ENCODE assay signal across 23 cellular contexts in the genomic region with DNA sequence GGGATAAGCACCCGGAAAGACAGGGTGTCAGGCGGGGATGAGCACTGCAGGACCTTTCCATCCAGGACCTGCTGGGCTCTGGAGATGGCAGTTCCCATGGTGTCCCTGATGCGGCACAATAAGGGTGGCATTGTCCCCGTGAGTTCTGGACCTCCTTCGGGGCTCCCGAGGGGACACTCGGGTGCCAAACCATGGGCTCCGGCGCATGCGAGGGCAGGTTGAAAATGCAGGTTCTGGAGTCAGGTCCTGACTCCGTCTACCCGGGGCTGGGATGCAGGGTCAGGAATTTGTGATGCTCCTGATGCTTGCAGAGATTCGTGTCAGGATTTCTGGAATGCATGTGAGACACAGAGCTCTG. TPM values are rescaled to one million over a fixed set of nuclear protein-coding genes. Genes with fewer than 3 reads are reported as not detected.
DNase-seq lines count a peak whose midpoint lies in the region; ATAC-seq and TF ChIP-seq lines count a peak whose summit lies in the region.
"Had no signal": no experiment of that assay in that cellular context is flagged by ENCODE, and none has a peak within 500 bp of the region (broad histone marks: within the 10 kb centered on the region; RNA-seq: fewer than 3 reads in every experiment).

No MANE protein-coding gene starts in this region.

- TF ChIP-seq CTCF in esophagus muscularis mucosa (IDR thresholded peaks at IDR 0.05), result no peak
- TF ChIP-seq CTCF in neural crest cell (conservative IDR thresholded peaks at IDR 0.05), result no peak

- H3K27me3 ChIP-seq in esophagus muscularis mucosa, result peaks cover 0 to 25% (median 0%) of the 10 kb centered on the region in 4 donors

- no peak for TF ChIP-seq POLR2A in esophagus muscularis mucosa (IDR thresholded peaks at IDR 0.05; ENCODE audit: low read depth)

- H3K4me1 Mint-ChIP-seq in neural crest cell, result no peaks in the 10 kb centered on the region
- H3K4me1 Mint-ChIP-seq: CD4-positive, alpha-beta memory T cell had no signal

- H3K36me3 Mint-ChIP-seq in neural crest cell (ENCODE audit: low read depth), result no peaks in the 10 kb centered on the region
- H3K36me3 Mint-ChIP-seq: CD4-positive, alpha-beta memory T cell had no signal

- H3K4me3 Mint-ChIP-seq in neural crest cell, result no peak overlapping the region
- H3K4me3 Mint-ChIP-seq: CD4-positive, alpha-beta memory T cell had no signal

- H3K27ac Mint-ChIP-seq in neural crest cell (ENCODE audit: unreplicated experiment), result peak overlapping the region; percentile 19
- H3K27ac Mint-ChIP-seq: CD4-positive, alpha-beta memory T cell had no signal

- H3K4me3 ChIP-seq in esophagus muscularis mucosa, result no peak overlapping the region
- H3K4me3 ChIP-seq: A549, GM23248 had no signal

- H3K9me3 Mint-ChIP-seq in neural crest cell, result no peaks in the 10 kb centered on the region
- H3K9me3 Mint-ChIP-seq: CD4-positive, alpha-beta memory T cell had no signal

- TF ChIP-seq EP300 in esophagus muscularis mucosa (IDR thresholded peaks at IDR 0.05), result no peak

- H3K9me3 ChIP-seq in esophagus muscularis mucosa, result no peaks in the 10 kb centered on the region
- H3K9me3 ChIP-seq: A549 had no signal

- no peak overlapping the region for H3K27ac ChIP-seq in esophagus muscularis mucosa (replicated peaks in 1 of 4)
- H3K27ac ChIP-seq: 22Rv1, A549, GM23248 had no signal

- no peaks in the 10 kb centered on the region for H3K4me1 ChIP-seq in esophagus muscularis mucosa
- H3K4me1 ChIP-seq: A549 had no signal

- peaks cover 2% of the 10 kb centered on the region for H3K27me3 Mint-ChIP-seq in neural crest cell (ENCODE audit: low read depth)

- no peak for ATAC-seq in Right ventricle myocardium inferior
- no peak for ATAC-seq in GM21825 (IDR thresholded peaks at IDR 0.05; ENCODE audit: unreplicated experiment)
- ATAC-seq: A549 had no signal

- peak; percentile 40 for DNase-seq in activated CD8-positive, alpha-beta memory T cell treated with anti-CD3 and anti-CD28 coated beads for 24 hours
- no peak for DNase-seq in activated CD8-positive, alpha-beta memory T cell treated with anti-CD3 and anti-CD28 coated beads, Interleukin-2, amount 50 U/mL, for 4 hours
- DNase-seq in AG20443 (ENCODE audit: low spot score), result peak; percentile 6
- peak; percentile 77 for DNase-seq in esophagus muscularis mucosa (ENCODE audit: extremely low spot score)
- DNase-seq in neural crest cell (ENCODE audit: low read depth, low spot score), result no peak
- DNase-seq in Right ventricle myocardium inferior (ENCODE audit: missing footprints), result no peak
- DNase-seq: ACHN; C1 segment of cervical spinal cord; Calu3; CD4-positive, alpha-beta memory T cell; COR-L47; DMS53; DMS79 treated with DMSO at 0.1 percent for 48 hours; GF-D8; GM23248; H7; HCEC 1CT had no signal

- 90% methylated on average over 5 of the region's 13 CpGs for WGBS in esophagus muscularis mucosa

- no peaks in the 10 kb centered on the region for H3K36me3 ChIP-seq in esophagus muscularis mucosa

- intact Hi-C loops in esophagus muscularis mucosa (cut with DNase I), result no loop called here
- intact Hi-C loops in Right ventricle myocardium inferior (cut with DNase I), result no loop called here

RNA-seq across cellular contexts. Expression of a gene that starts 0.7 kb away (rescaled TPM):
- total RNA-seq in esophagus muscularis mucosa (not detected), neural crest cell (not detected in 2 replicates), Right ventricle myocardium inferior (not detected)
- total RNA-seq: Calu3; CD4-positive, alpha-beta memory T cell; Daoy; G401; GM23248; H1; H7 had no signal

RNA-seq across cellular contexts. Expression of a gene that starts 36.4 kb away (rescaled TPM):
- total RNA-seq in esophagus muscularis mucosa (10 to 100 TPM in 1 of 4 donors, 1 to 10 TPM in 3; 1.3 to 26.0 (median 1.8) TPM), neural crest cell (not detected in 2 replicates), Right ventricle myocardium inferior (5.7 TPM)
- total RNA-seq: Calu3, Daoy, G401, GM23248, H1, H7 had no signal

Comparison
In these comparisons a context has a peak if more than half of its experiments do, and no peak if none do; other contexts are left out.
1. DNase-seq: peak in activated CD8-positive, alpha-beta memory T cell treated with anti-CD3 and anti-CD28 coated beads for 24 hours (single experiment), AG20443 (single experiment) and esophagus muscularis mucosa (single experiment); none in activated CD8-positive, alpha-beta memory T cell treated with anti-CD3 and anti-CD28 coated beads, Interleukin-2, amount 50 U/mL, for 4 hours (single experiment), neural crest cell (single experiment) and Right ventricle myocardium inferior (single experiment).